1 cellular context compared by ENCODE assay signal in genomic region chr3:67113802-67114407, GRCh38.
A peak's percentile ranks its signal among the peaks of the same experiment; 100 is the strongest.
TF ChIP-seq lines count a peak whose summit lies in the region.

No MANE protein-coding gene starts in this region.

TF ChIP-seq in HepG2, 621 proteins besides CTCF, POLR2A, EP300 and RAD21 (continued from another document and continues in another):
- TF ChIP-seq RFX1 (IDR thresholded peaks at IDR 0.05) (no peak), ZNF441 (CRISPR knock-in tag; IDR thresholded peaks at IDR 0.05; ENCODE audit: borderline replicate concordance) (peak; percentile 90), NCOA5 (CRISPR knock-in tag; IDR thresholded peaks at IDR 0.05) (no peak), JUND (CRISPR knock-in tag; IDR thresholded peaks at IDR 0.05) (0 out of 2 replicates have a peak, but pooled peaks have one; percentile 36), ATF5 (CRISPR knock-in tag; IDR thresholded peaks at IDR 0.05; ENCODE audit: low read depth) (peak; percentile 72; the same call in 1 of the 2 replicates), ZNF816 (CRISPR knock-in tag; IDR thresholded peaks at IDR 0.05; ENCODE audit: borderline replicate concordance) (no peak; the same call in 1 of the 2 replicates), ZNF276 (CRISPR knock-in tag; IDR thresholded peaks at IDR 0.05; ENCODE audit: low read depth) (peak; percentile 84), ZNF724P (CRISPR knock-in tag; IDR thresholded peaks at IDR 0.05; ENCODE audit: borderline replicate concordance) (peak; percentile 75; the same call in 1 of the 2 replicates), RCOR2 (CRISPR knock-in tag; IDR thresholded peaks at IDR 0.05) (no peak), AHR (CRISPR knock-in tag; IDR thresholded peaks at IDR 0.05) (peak; percentile 97; the same call in 1 of the 2 replicates), ZNF3 (CRISPR knock-in tag; IDR thresholded peaks at IDR 0.05) (no peak; the same call in 1 of the 2 replicates), ZEB1 (IDR thresholded peaks at IDR 0.05; ENCODE audit: insufficient replicate concordance, low read depth) (no peak), MXD3 (CRISPR knock-in tag; IDR thresholded peaks at IDR 0.05) (peak; percentile 73), KAT7 (CRISPR knock-in tag; IDR thresholded peaks at IDR 0.05; ENCODE audit: borderline replicate concordance) (no peak), RARA (CRISPR knock-in tag; IDR thresholded peaks at IDR 0.05) (peak; percentile 78), GATAD1 (CRISPR knock-in tag; IDR thresholded peaks at IDR 0.05) (peak; percentile 82), ZBTB7A (CRISPR knock-in tag; IDR thresholded peaks at IDR 0.05) (peak; percentile 68; the same call in 1 of the 2 replicates), ASH2L (IDR thresholded peaks at IDR 0.05; ENCODE audit: insufficient read length, low read depth, low read length) (no peak), NR2F2 (IDR thresholded peaks at IDR 0.05; ENCODE audit: borderline replicate concordance, low read depth) (no peak), HMGA1 (CRISPR knock-in tag; conservative IDR thresholded peaks at IDR 0.05) (no peak), ELF3 (CRISPR knock-in tag; IDR thresholded peaks at IDR 0.05) (peak; percentile 88), ZMYM3 (CRISPR knock-in tag; IDR thresholded peaks at IDR 0.05) (no peak), ZFP41 (CRISPR knock-in tag; IDR thresholded peaks at IDR 0.05; ENCODE audit: borderline replicate concordance) (peak; percentile 55; the same call in 1 of the 2 replicates), CEBPZ (IDR thresholded peaks at IDR 0.05; ENCODE audit: low read length) (no peak), IRF1 (CRISPR knock-in tag; IDR thresholded peaks at IDR 0.05; ENCODE audit: low read depth) (no peak), KIAA2018 (CRISPR knock-in tag; IDR thresholded peaks at IDR 0.05; ENCODE audit: borderline replicate concordance) (no peak), TBL1XR1 (IDR thresholded peaks at IDR 0.05; ENCODE audit: borderline replicate concordance, low read length, partially characterized antibody) (no peak), IRF2 (CRISPR knock-in tag; IDR thresholded peaks at IDR 0.05) (peak; percentile 95), ELF1 (CRISPR knock-in tag; IDR thresholded peaks at IDR 0.05) (0 out of 2 replicates have a peak, but pooled peaks have one; percentile 41), STAT5B (CRISPR knock-in tag; IDR thresholded peaks at IDR 0.05) (peak; percentile 68; the same call in 1 of the 2 replicates), REST (IDR thresholded peaks at IDR 0.05; ENCODE audit: borderline replicate concordance in 1 of 2, low read depth in 1 of 2, low read length in 2 of 2) (peak in 1 of 2 experiments; percentile 100), CREBL2 (CRISPR knock-in tag; IDR thresholded peaks at IDR 0.05; ENCODE audit: borderline replicate concordance) (peak; percentile 76; the same call in 1 of the 2 replicates), TFE3 (CRISPR knock-in tag; IDR thresholded peaks at IDR 0.05) (peak; percentile 92)
